ENCODE assay signal across 1 cellular context in the genomic region with DNA sequence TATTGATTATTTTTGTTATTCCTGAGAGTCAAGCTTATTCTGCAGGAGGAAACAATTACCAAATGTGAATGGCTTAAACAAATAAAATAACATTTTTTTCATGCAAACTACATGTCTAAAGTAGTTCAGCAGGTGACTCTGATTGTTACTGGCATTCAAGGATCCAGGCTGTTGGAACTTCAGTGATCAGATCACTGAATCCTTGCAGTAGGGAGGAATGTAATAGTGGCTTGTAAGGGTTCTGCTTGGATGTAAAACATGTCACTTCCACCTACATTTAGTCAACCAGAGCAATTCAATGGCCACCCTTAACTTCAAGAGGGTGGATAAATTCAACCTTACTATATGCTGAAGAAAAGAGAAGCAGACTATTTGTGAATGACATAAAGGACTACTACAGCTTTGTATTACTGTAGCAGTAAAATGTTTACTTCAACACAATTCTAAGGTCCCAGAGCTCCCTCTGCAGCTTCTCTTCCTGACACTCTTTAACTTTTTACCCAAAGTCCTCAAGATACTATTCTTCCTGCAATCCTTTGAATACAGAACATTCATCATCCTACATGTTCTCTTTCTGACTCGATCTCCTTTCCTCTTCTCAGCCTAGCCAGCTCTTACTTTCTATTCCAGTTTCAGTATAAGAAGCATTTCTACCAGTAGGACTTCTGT.
TF ChIP-seq lines count a peak whose summit lies in the region.

No MANE protein-coding gene starts in this region.

TF ChIP-seq in H1, 55 proteins besides CTCF, POLR2A, EP300 and RAD21 (continued from another document):
- TF ChIP-seq HDAC2 (IDR thresholded peaks at IDR 0.05; ENCODE audit: borderline replicate concordance in 1 of 2, low read depth in 2 of 2, low read length in 2 of 2) = no peak
- no peak for TF ChIP-seq SUZ12 (IDR thresholded peaks at IDR 0.05; ENCODE audit: low read length)
- TF ChIP-seq KDM1A (IDR thresholded peaks at IDR 0.05; ENCODE audit: borderline replicate concordance, low read length) = no peak
TF ChIP-seq in H1: peak in this region for 0.
